Comparison of ENCODE assay signal across 19 cellular contexts in genomic region chr5:126410623-126411022, GRCh38. TPM values are rescaled to one million over a fixed set of nuclear protein-coding genes. Genes with fewer than 3 reads are reported as not detected.
DNase-seq lines count a peak whose midpoint lies in the region; ATAC-seq, FAIRE-seq and TF ChIP-seq lines count a peak whose summit lies in the region.
"Had no signal": no experiment of that assay in that cellular context is flagged by ENCODE, and none has a peak within 500 bp of the region (broad histone marks: within the 10 kb centered on the region; RNA-seq: fewer than 3 reads in every experiment).

No MANE protein-coding gene starts in this region.

- DNase-seq in GM12891 (ENCODE audit: insufficient read length, low spot score): no peak
- DNase-seq in LHCN-M2 (ENCODE audit: low read depth): peak; percentile 45
- peak; percentile 80 for DNase-seq in fibroblast of villous mesenchyme (ENCODE audit: low read depth)
- DNase-seq in NCI-H82 treated with DMSO at 0.1 percent for 48 hours (lab: John Stamatoyannopoulos, UW; ENCODE audit: unreplicated experiment): no peak
- no peak for DNase-seq in pons (ENCODE audit: low spot score)
- no peak for DNase-seq in AML-193 (lab: John Stamatoyannopoulos, UW)
- DNase-seq: Caco-2; CD4-positive, alpha-beta T cell; DMS79 treated with DMSO at 0.1 percent for 48 hours; EL; HCEC 1CT; IMR-90 had no signal

- H3K4me3 ChIP-seq in fibroblast of villous mesenchyme (ENCODE audit: low read depth, low read length): no peak overlapping the region
- H3K4me3 ChIP-seq: GM23338, K562 had no signal

- FAIRE-seq in GM12891 (lab: Jason Lieb, UNC): peak; percentile 75
- FAIRE-seq in TTC549 (lab: Jason Lieb, UNC): peak; percentile 11
- FAIRE-seq: GM12892, H54, HTR-8/SVneo, K562 had no signal

- TF ChIP-seq CTCF in fibroblast of villous mesenchyme (IDR thresholded peaks at IDR 0.05; ENCODE audit: insufficient read depth, low read depth, low read length): no peak

- no peak for ATAC-seq in GM21381 (IDR thresholded peaks at IDR 0.05; ENCODE audit: unreplicated experiment)
- ATAC-seq: GM23338, K562 had no signal

- no peak for TF ChIP-seq POLR2A in GM12891 (IDR thresholded peaks at IDR 0.05; ENCODE audit: low read depth, low read length)

TF ChIP-seq in GM12891, 5 proteins besides CTCF, POLR2A, EP300 and RAD21:
- TF ChIP-seq POLR2AphosphoS5 (IDR thresholded peaks at IDR 0.05; ENCODE audit: low read depth, low read length): no peak
- TF ChIP-seq TAF1 (IDR thresholded peaks at IDR 0.05; ENCODE audit: low read depth, low read length): no peak
- no peak for TF ChIP-seq SPI1 (IDR thresholded peaks at IDR 0.05; ENCODE audit: low read depth, low read length)
- TF ChIP-seq PAX5 (IDR thresholded peaks at IDR 0.05; ENCODE audit: insufficient read depth, low read length, severe bottlenecking): no peak
- no peak for TF ChIP-seq POU2F2 (IDR thresholded peaks at IDR 0.05; ENCODE audit: low read depth, low read length)

RNA-seq across cellular contexts. Expression of gene GRAMD2B, which starts 12.6 kb away (rescaled TPM):
- polyA plus RNA-seq in GM12891 (2012; ENCODE audit: low read depth, missing spikeins): 2.9 TPM
- total RNA-seq in LHCN-M2 (2014; rRNA removed) (16.3 and 23.1 TPM in 2 replicates), fibroblast of villous mesenchyme (61.8 and 113 TPM in 2 replicates)
- 53.8 TPM for polyA plus RNA-seq in LHCN-M2 (2012)

Comparison
In these comparisons a context has a peak if more than half of its experiments do, and no peak if none do; other contexts are left out.
1. DNase-seq: peak in LHCN-M2 (single experiment) and fibroblast of villous mesenchyme (single experiment); none in GM12891 (single experiment), NCI-H82 treated with DMSO at 0.1 percent for 48 hours (single experiment), pons (single experiment) and AML-193 (0 of 2).